In the genomic region with DNA sequence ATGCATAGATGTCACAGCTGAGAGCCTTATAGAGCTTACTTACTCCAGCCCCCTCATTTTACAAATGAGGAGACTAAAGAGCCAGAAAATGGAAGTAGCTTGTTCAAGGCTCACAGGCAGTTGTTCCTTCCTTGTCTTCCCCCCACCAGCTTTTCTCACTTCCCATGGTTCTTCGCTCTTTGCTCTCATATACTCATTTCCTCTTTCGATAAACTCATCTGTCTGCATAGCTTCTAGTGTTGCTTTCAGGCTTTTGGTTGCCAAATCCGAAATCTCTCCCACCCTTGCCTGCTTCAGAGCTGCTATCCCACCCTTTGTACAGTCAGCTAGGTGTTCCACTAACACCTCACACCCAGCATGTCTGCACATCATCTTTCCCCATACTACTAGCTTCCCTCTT, we compare ENCODE assay signal across 8 cellular contexts. TPM values are rescaled to one million over a fixed set of nuclear protein-coding genes. Genes with fewer than 3 reads are reported as not detected.
A peak's percentile ranks its signal among the peaks of the same experiment; 100 is the strongest.
DNase-seq lines count a peak whose midpoint lies in the region; ATAC-seq and TF ChIP-seq lines count a peak whose summit lies in the region.

No MANE protein-coding gene starts in this region.

- H3K4me3 ChIP-seq in GM12864 (ENCODE audit: low read depth, low read length) (peak overlapping the region; percentile 73), esophagus squamous epithelium (peak overlapping the region in 3 of 4 donors; percentile 5 to 44 (median 19)), vagina (no peak overlapping the region), body of pancreas (no peak overlapping the region)

- WGBS in esophagus squamous epithelium, 2 donors = 60% methylated on average over 3 of the region's 3 CpGs
- 68 to 71% methylated on average over 3 of the region's 3 CpGs for WGBS in body of pancreas, 2 donors

- ATAC-seq in GM21528 (IDR thresholded peaks at IDR 0.05; ENCODE audit: low FRiP score, unreplicated experiment) (peak; percentile 66), esophagus mucosa (no peak), body of pancreas (no peak)

- H3K9me3 ChIP-seq in esophagus squamous epithelium (no peaks in the 10 kb centered on the region), vagina (no peaks in the 10 kb centered on the region), body of pancreas (no peaks in the 10 kb centered on the region)

- H3K4me1 ChIP-seq in esophagus squamous epithelium (no peaks in the 10 kb centered on the region), vagina (no peaks in the 10 kb centered on the region), body of pancreas (no peaks in the 10 kb centered on the region)

- intact Hi-C loops in esophagus squamous epithelium (cut with DNase I) (no loop called here), vagina (cut with DNase I) (no loop called here), body of pancreas (cut with DNase I) (no loop called here)

- TF ChIP-seq CTCF in GM12864 (IDR thresholded peaks at IDR 0.05; ENCODE audit: low read depth, low read length, missing control alignments) (no peak), esophagus squamous epithelium (IDR thresholded peaks at IDR 0.05) (no peak), vagina (IDR thresholded peaks at IDR 0.05) (no peak), body of pancreas (IDR thresholded peaks at IDR 0.05) (no peak)

- DNase-seq in GM12864 (ENCODE audit: low read depth) (peak; percentile 51), MV-4-11 (lab: John Stamatoyannopoulos, UW) (peak; percentile 85), esophagus squamous epithelium (lab: John Stamatoyannopoulos, UW) (no peak), vagina (ENCODE audit: extremely low spot score in 2 of 2) (no peak), retina (no peak), body of pancreas (no peak)

- no peaks in the 10 kb centered on the region for H3K27me3 ChIP-seq in esophagus squamous epithelium
- no peaks in the 10 kb centered on the region for H3K27me3 ChIP-seq in vagina
- no peaks in the 10 kb centered on the region for H3K27me3 ChIP-seq in body of pancreas

- no peak for TF ChIP-seq POLR2A in esophagus squamous epithelium (IDR thresholded peaks at IDR 0.05)
- TF ChIP-seq POLR2A in vagina (IDR thresholded peaks at IDR 0.05) = no peak
- TF ChIP-seq POLR2A in body of pancreas (IDR thresholded peaks at IDR 0.05) = no peak

- H3K27ac ChIP-seq in esophagus squamous epithelium (no peak overlapping the region), vagina (no peak overlapping the region), body of pancreas (no peak overlapping the region)

- H3K36me3 ChIP-seq in esophagus squamous epithelium (no peaks in the 10 kb centered on the region), vagina (no peaks in the 10 kb centered on the region), body of pancreas (replicated peaks in 1 of 2; ENCODE audit: insufficient read depth in 1 of 2, low read depth in 2 of 2) (no peaks in the 10 kb centered on the region)

RNA-seq across cellular contexts. Expression of a gene that starts 25.0 kb away (rescaled TPM):
- total RNA-seq in esophagus squamous epithelium (under 1 TPM in 2 of 4 donors, not detected in 2; 0.19 to 0.32 TPM), esophagus mucosa (0.12 TPM), vagina (not detected), body of pancreas (10 to 100 TPM; 24.7 to 31.4 TPM)

RNA-seq across cellular contexts. Expression of a gene that starts 53.4 kb away (rescaled TPM):
- total RNA-seq in esophagus squamous epithelium (under 1 TPM in 3 of 4 donors, not detected in 1; 0.21 to 0.38 (median 0.23) TPM), esophagus mucosa (0.08 TPM), vagina (1.7 TPM), body of pancreas (1 to 10 TPM in 1 of 2 donors, not detected in 1; 1.0 TPM)

RNA-seq across cellular contexts. Expression of a gene that starts 55.9 kb away (rescaled TPM):
- 10 to 100 TPM in 1 of 4 donors, 1 to 10 TPM in 3; 5.7 to 10.9 (median 8.3) TPM for total RNA-seq in esophagus squamous epithelium
- 8.5 TPM for total RNA-seq in esophagus mucosa
- 27.0 TPM for total RNA-seq in vagina
- 10 to 100 TPM in 1 of 2 donors, 1 to 10 TPM in 1; 8.8 to 10.2 TPM for total RNA-seq in body of pancreas

Comparison
In these comparisons a context has a peak if more than half of its experiments do, and no peak if none do; other contexts are left out.
1. DNase-seq: peak in GM12864 (single experiment) and MV-4-11 (single experiment); none in esophagus squamous epithelium (single experiment), vagina (0 of 2), retina (single experiment) and body of pancreas (0 of 4).
2. H3K4me3 ChIP-seq: peak in GM12864 (single experiment) and esophagus squamous epithelium (3 of 4); none in vagina (0 of 2) and body of pancreas (0 of 2).
3. RNA of a gene that starts 25.0 kb away (total RNA-seq): 24.7 to 31.4 TPM in body of pancreas; 0.19 to 0.32 TPM in esophagus squamous epithelium, 0.12 TPM in esophagus mucosa (single experiment) and not detected in vagina (single experiment); every median in the first group is over 10 times any median in the second.